In genomic region chrX:16797358-16797757, GRCh38 we compare ENCODE assay signal across 16 cellular contexts. TPM values are rescaled to one million over a fixed set of nuclear protein-coding genes. Genes with fewer than 3 reads are reported as not detected.
DNase-seq lines count a peak whose midpoint lies in the region; ATAC-seq and TF ChIP-seq lines count a peak whose summit lies in the region.
"Had no signal": no experiment of that assay in that cellular context is flagged by ENCODE, and none has a peak within 500 bp of the region (broad histone marks: within the 10 kb centered on the region; RNA-seq: fewer than 3 reads in every experiment).

No MANE protein-coding gene starts in this region.

- H3K4me1 ChIP-seq in fibroblast of lung (ENCODE audit: control insufficient read depth, extremely low read depth, insufficient read depth, low read length): no peaks in the 10 kb centered on the region
- H3K4me1 ChIP-seq: tibial nerve had no signal

- CTCF ChIA-PET in MCF 10A (lab: Yijun Ruan, JAX): interaction anchor here (0.9 kb wide), 1 partner anchor 18 kb away, joined by 3 read pairs; no protein-coding TSS in a partner anchor

- H3K27me3 ChIP-seq in MG63 (no peaks in the 10 kb centered on the region), fibroblast of lung (ENCODE audit: control insufficient read depth, insufficient read depth, low read length) (no peaks in the 10 kb centered on the region)
- H3K27me3 ChIP-seq: tibial nerve had no signal

- intact Hi-C loops in MCF 10A (cut with micrococcal nuclease): no loop called here

- BruUV-seq in MCF 10A (replicated peaks; lab: Mats Ljungman, UMichigan): no TSS peak

- no peaks in the 10 kb centered on the region for H4K20me1 ChIP-seq in fibroblast of lung (ENCODE audit: control insufficient read depth, extremely low read depth, insufficient read depth, low read length)

- no peak overlapping the region for H2AFZ ChIP-seq in fibroblast of lung (ENCODE audit: low read length)

- H3K36me3 Mint-ChIP-seq in MCF 10A (ENCODE audit: insufficient read depth, unreplicated experiment): peaks cover 39% of the 10 kb centered on the region

- peak; percentile 1 for DNase-seq in EH (ENCODE audit: low read depth)
- peak; percentile 74 for DNase-seq in MG63
- peak; percentile 36 to 62 for DNase-seq in fibroblast of lung (ENCODE audit: low read depth in 2 of 2)
- DNase-seq in pons (ENCODE audit: low spot score): peak; percentile 14
- no peak for DNase-seq in MCF 10A (ENCODE audit: unreplicated experiment)
- DNase-seq in NCI-H2196 treated with DMSO at 0.1 percent for 48 hours (lab: John Stamatoyannopoulos, UW; ENCODE audit: unreplicated experiment): no peak
- DNase-seq: effector memory CD8-positive, alpha-beta T cell; Kasumi-1 had no signal

- no peaks in the 10 kb centered on the region for H3K4me1 Mint-ChIP-seq in MCF 10A (ENCODE audit: insufficient read depth, unreplicated experiment)

- H3K9me3 ChIP-seq in MG63: no peaks in the 10 kb centered on the region
- no peaks in the 10 kb centered on the region for H3K9me3 ChIP-seq in fibroblast of lung (ENCODE audit: control insufficient read depth, insufficient read depth, low read depth, low read length)
- H3K9me3 ChIP-seq: tibial nerve had no signal

- H3K4me2 ChIP-seq in fibroblast of lung (ENCODE audit: extremely low read depth, insufficient read depth, low read length): no peak overlapping the region

- H3K9ac ChIP-seq in fibroblast of lung (ENCODE audit: insufficient read depth, low read length): no peak overlapping the region

- H3K79me2 ChIP-seq in fibroblast of lung (ENCODE audit: control insufficient read depth, insufficient read depth, low read length): no peaks in the 10 kb centered on the region

- no peak overlapping the region for H3K4me3 Mint-ChIP-seq in MCF 10A (ENCODE audit: unreplicated experiment)
- H3K4me3 Mint-ChIP-seq: effector memory CD8-positive, alpha-beta T cell; T-helper 1 cell treated with Interleukin-12 subunit alpha and Interleukin-12 subunit beta and Interleukin-4 antibody, amounts not matched to agents 30 μg/mL and 1 μg/mL, for 36 hours had no signal

- no peak for TF ChIP-seq CTCF in fibroblast of lung (conservative IDR thresholded peaks at IDR 0.05 in 1 of 2, IDR thresholded peaks at IDR 0.05 in 1 of 2; ENCODE audit: low read depth in 1 of 2, low read length in 2 of 2)
- no peak for TF ChIP-seq CTCF in MCF 10A (IDR thresholded peaks at IDR 0.05; ENCODE audit: unreplicated experiment)

- no peaks in the 10 kb centered on the region for H3K27me3 Mint-ChIP-seq in MCF 10A (ENCODE audit: insufficient read depth, unreplicated experiment)
- H3K27me3 Mint-ChIP-seq: effector memory CD8-positive, alpha-beta T cell had no signal

- no peak for ATAC-seq in HG02852 (IDR thresholded peaks at IDR 0.05; ENCODE audit: unreplicated experiment)
- ATAC-seq in GM19351 (IDR thresholded peaks at IDR 0.05; ENCODE audit: unreplicated experiment): no peak
- ATAC-seq: effector memory CD8-positive, alpha-beta T cell; left lobe of liver had no signal

- H3K4me3 ChIP-seq in MG63 (no peak overlapping the region), fibroblast of lung (replicated peaks in 1 of 4; ENCODE audit: control extremely low read depth in 1 of 4, insufficient read depth in 1 of 4, low read depth in 3 of 4, low read length in 4 of 4) (no peak overlapping the region)
- H3K4me3 ChIP-seq: skin epidermis, tibial nerve had no signal

- H3K36me3 ChIP-seq in MG63 (peaks cover 16% of the 10 kb centered on the region), fibroblast of lung (ENCODE audit: control insufficient read depth, insufficient read depth, low read length) (no peaks in the 10 kb centered on the region)

- H3K9me3 Mint-ChIP-seq in MCF 10A (ENCODE audit: unreplicated experiment): no peaks in the 10 kb centered on the region
- H3K9me3 Mint-ChIP-seq: activated T-helper 2 cell treated with anti-CD3 and anti-CD28 coated beads, Interferon-gamma antibody, Interleukin-2, Interleukin-4, amounts not matched to agents 10 μg/mL and 5 μg/mL and 100 μg/mL, durations not matched to agents 14 hours and 24 hours and 36 hours; effector memory CD8-positive, alpha-beta T cell; T-helper 1 cell treated with Interleukin-12 subunit alpha and Interleukin-12 subunit beta and Interleukin-4 antibody, amounts not matched to agents 30 μg/mL and 1 μg/mL, for 36 hours had no signal

- no peak overlapping the region for H3K27ac Mint-ChIP-seq in MCF 10A (ENCODE audit: low read depth, unreplicated experiment)
- H3K27ac Mint-ChIP-seq: activated T-helper 2 cell treated with anti-CD3 and anti-CD28 coated beads, Interferon-gamma antibody, Interleukin-2, Interleukin-4, amounts not matched to agents 10 μg/mL and 5 μg/mL and 100 μg/mL, durations not matched to agents 14 hours and 24 hours and 36 hours; effector memory CD8-positive, alpha-beta T cell; T-helper 1 cell treated with Interleukin-12 subunit alpha and Interleukin-12 subunit beta and Interleukin-4 antibody, amounts not matched to agents 30 μg/mL and 1 μg/mL, for 36 hours had no signal

- POLR2A ChIA-PET in MCF 10A (lab: Yijun Ruan, JAX): interaction anchor here (1.0 kb wide), 1 partner anchor 10 kb away, joined by 4 read pairs; no protein-coding TSS in a partner anchor

- peak overlapping the region; percentile 34 for H3K27ac ChIP-seq in fibroblast of lung (ENCODE audit: insufficient read depth, low read length)
- H3K27ac ChIP-seq: C4-2B, skin epidermis, tibial nerve had no signal

RNA-seq across cellular contexts. Expression of gene TXLNG, which starts 11.1 kb away (rescaled TPM):
- 8.6 and 12.7 TPM in 2 replicates for total RNA-seq in MG63 (2014; rRNA removed; shearing (Covaris generic); ENCODE audit: low replicate concordance)
- total RNA-seq in fibroblast of lung: 11.6 and 18.0 TPM in 2 replicates
- 9.0 and 17.1 TPM in 2 replicates for polyA plus RNA-seq in fibroblast of lung
- polyA plus RNA-seq in fibroblast of lung (2012): 5.6 and 10.4 TPM in 2 replicates
- polyA minus RNA-seq in fibroblast of lung (ENCODE audit: low replicate concordance): 1.1 and 3.9 TPM in 2 replicates
- 32.4 and 43.2 TPM in 2 replicates for total RNA-seq in MCF 10A (2022)

Comparison
In these comparisons a context has a peak if more than half of its experiments do, and no peak if none do; other contexts are left out.
1. DNase-seq: peak in EH (single experiment), MG63 (single experiment), fibroblast of lung (2 of 2) and pons (single experiment); none in MCF 10A (single experiment) and NCI-H2196 treated with DMSO at 0.1 percent for 48 hours (single experiment).